Comparison of ENCODE assay signal across 13 cellular contexts in genomic region chr21:44086636-44087425, GRCh38. TPM values are rescaled to one million over a fixed set of nuclear protein-coding genes. Genes with fewer than 3 reads are reported as not detected.
DNase-seq lines count a peak whose midpoint lies in the region; ATAC-seq and TF ChIP-seq lines count a peak whose summit lies in the region.
"Had no signal": no experiment of that assay in that cellular context is flagged by ENCODE, and none has a peak within 500 bp of the region (broad histone marks: within the 10 kb centered on the region; RNA-seq: fewer than 3 reads in every experiment).

No MANE protein-coding gene starts in this region.

- no peak for TF ChIP-seq POLR2A in gastroesophageal sphincter (IDR thresholded peaks at IDR 0.05)

- H3K4me3 ChIP-seq in gastroesophageal sphincter: no peak overlapping the region
- H3K4me3 ChIP-seq: neural progenitor cell had no signal

- TF ChIP-seq CTCF in CD14-positive monocyte (IDR thresholded peaks at IDR 0.05) (no peak), gastroesophageal sphincter (IDR thresholded peaks at IDR 0.05) (no peak), osteocyte (IDR thresholded peaks at IDR 0.05) (no peak)

- intact Hi-C loops in CD14-positive monocyte (cut with micrococcal nuclease): no loop called here

- peaks cover 0 to 99% of the 10 kb centered on the region in 2 donors for H3K36me3 ChIP-seq in gastroesophageal sphincter
- H3K36me3 ChIP-seq: neural progenitor cell had no signal

- CTCF ChIA-PET in activated CD4-positive, alpha-beta memory T cell treated with anti-CD3 and anti-CD28 coated beads, Interleukin-2, amount 10 ng/mL, durations not matched to agents 7 days and 5 days (lab: Charles Lee): no interaction called here

- peak; percentile 34 for DNase-seq in CD14-positive monocyte (ENCODE audit: low spot score)
- no peak for DNase-seq in activated CD4-positive, alpha-beta memory T cell treated with anti-CD3 and anti-CD28 coated beads, Interleukin-2, amount 10 ng/mL, durations not matched to agents 7 days and 5 days
- DNase-seq in osteocyte (ENCODE audit: extremely low spot score, unreplicated experiment): peak; percentile 77
- DNase-seq in hypothalamus (lab: John Stamatoyannopoulos, UW): no peak
- DNase-seq in NCI-H2227 (lab: John Stamatoyannopoulos, UW; ENCODE audit: unreplicated experiment): no peak
- no peak for DNase-seq in NCI-H1105 treated with DMSO at 0.1 percent for 48 hours (lab: John Stamatoyannopoulos, UW)
- DNase-seq: WERI-Rb-1 had no signal

- H3K9me3 ChIP-seq in gastroesophageal sphincter: no peaks in the 10 kb centered on the region
- H3K9me3 ChIP-seq: adrenal gland had no signal

- peaks cover 0 to 16% (median 0%) of the 10 kb centered on the region in 3 donors for H3K4me1 ChIP-seq in gastroesophageal sphincter
- H3K4me1 ChIP-seq: neural progenitor cell had no signal

- H3K4me3 Mint-ChIP-seq in CD14-positive monocyte (peak overlapping the region in 1 of 2 donors; percentile 74), osteocyte (ENCODE audit: unreplicated experiment) (no peak overlapping the region)
- peak overlapping the region; percentile 1 for H3K4me3 Mint-ChIP-seq in activated CD4-positive, alpha-beta memory T cell treated with anti-CD3 and anti-CD28 coated beads, Interleukin-2, amount 10 ng/mL, durations not matched to agents 7 days and 5 days
- H3K4me3 Mint-ChIP-seq: neural progenitor cell had no signal

- WGBS in gastroesophageal sphincter (ENCODE audit: low coverage in 1 of 2), 2 donors: 74 to 85% methylated on average over 4 to 9 of the region's 21 CpGs

- H3K27ac Mint-ChIP-seq in CD14-positive monocyte (peak overlapping the region in 5 of 7 donors; percentile 54 to 90 (median 79)), osteocyte (ENCODE audit: unreplicated experiment) (no peak overlapping the region)
- peak overlapping the region; percentile 99 for H3K27ac Mint-ChIP-seq in activated CD4-positive, alpha-beta memory T cell treated with anti-CD3 and anti-CD28 coated beads, Interleukin-2, amount 10 ng/mL, durations not matched to agents 7 days and 5 days
- H3K27ac Mint-ChIP-seq: neural progenitor cell had no signal

- H3K27ac ChIP-seq in gastroesophageal sphincter: peak overlapping the region in 3 of 4 donors; percentile 32 to 63 (median 57)
- H3K27ac ChIP-seq: epithelial cell of prostate, neural progenitor cell, RWPE1, WERI-Rb-1 had no signal

- TF ChIP-seq EP300 in gastroesophageal sphincter (IDR thresholded peaks at IDR 0.05): no peak

- POLR2A ChIA-PET in activated CD4-positive, alpha-beta memory T cell treated with anti-CD3 and anti-CD28 coated beads, Interleukin-2, amount 10 ng/mL, durations not matched to agents 7 days and 5 days (lab: Charles Lee): interaction anchor here (5.0 kb wide), 1 partner anchor 21 kb away, joined by 53 read pairs; no protein-coding TSS in a partner anchor

- H3K9me3 Mint-ChIP-seq in CD14-positive monocyte (no peaks in the 10 kb centered on the region), osteocyte (ENCODE audit: unreplicated experiment) (no peaks in the 10 kb centered on the region)
- H3K9me3 Mint-ChIP-seq in activated CD4-positive, alpha-beta memory T cell treated with anti-CD3 and anti-CD28 coated beads, Interleukin-2, amount 10 ng/mL, durations not matched to agents 7 days and 5 days: no peaks in the 10 kb centered on the region
- H3K9me3 Mint-ChIP-seq: neural progenitor cell had no signal

- peaks cover 31% of the 10 kb centered on the region for H3K4me1 Mint-ChIP-seq in CD14-positive monocyte
- H3K4me1 Mint-ChIP-seq in activated CD4-positive, alpha-beta memory T cell treated with anti-CD3 and anti-CD28 coated beads, Interleukin-2, amount 10 ng/mL, durations not matched to agents 7 days and 5 days: peaks cover 88% of the 10 kb centered on the region
- no peaks in the 10 kb centered on the region for H3K4me1 Mint-ChIP-seq in osteocyte (ENCODE audit: unreplicated experiment)
- H3K4me1 Mint-ChIP-seq: neural progenitor cell had no signal

- H3K27me3 Mint-ChIP-seq in CD14-positive monocyte (ENCODE audit: low read depth in 3 of 3): peaks cover 0 to 2% (median 0%) of the 10 kb centered on the region in 3 donors
- no peaks in the 10 kb centered on the region for H3K27me3 Mint-ChIP-seq in activated CD4-positive, alpha-beta memory T cell treated with anti-CD3 and anti-CD28 coated beads, Interleukin-2, amount 10 ng/mL, durations not matched to agents 7 days and 5 days
- H3K27me3 Mint-ChIP-seq in osteocyte (ENCODE audit: unreplicated experiment): no peaks in the 10 kb centered on the region

- ATAC-seq in gastroesophageal sphincter: no peak
- ATAC-seq in HG03039 (IDR thresholded peaks at IDR 0.05; ENCODE audit: unreplicated experiment): no peak

- H3K36me3 Mint-ChIP-seq in CD14-positive monocyte (peaks cover 85 to 100% of the 10 kb centered on the region in 2 donors), osteocyte (ENCODE audit: unreplicated experiment) (peaks cover 64% of the 10 kb centered on the region)
- peaks cover 87% of the 10 kb centered on the region for H3K36me3 Mint-ChIP-seq in activated CD4-positive, alpha-beta memory T cell treated with anti-CD3 and anti-CD28 coated beads, Interleukin-2, amount 10 ng/mL, durations not matched to agents 7 days and 5 days (ENCODE audit: low read depth)

- H3K27me3 ChIP-seq in gastroesophageal sphincter: no peaks in the 10 kb centered on the region
- H3K27me3 ChIP-seq: adrenal gland, neural progenitor cell had no signal

RNA-seq across cellular contexts. Expression of gene PWP2, which starts 20.4 kb away (rescaled TPM):
- 1 to 10 TPM; 4.4 TPM for polyA plus RNA-seq in CD14-positive monocyte
- 10 to 100 TPM; 18.6 to 22.5 TPM for total RNA-seq in activated CD4-positive, alpha-beta memory T cell treated with anti-CD3 and anti-CD28 coated beads, Interleukin-2, amount 10 ng/mL, durations not matched to agents 7 days and 5 days
- total RNA-seq in gastroesophageal sphincter (1 to 10 TPM; 3.4 to 9.2 (median 6.1) TPM), osteocyte (0.75 and 2.2 TPM in 2 replicates)

RNA-seq across cellular contexts. Expression of gene GATD3, which starts 46.7 kb away (rescaled TPM):
- 10 to 100 TPM; 35.8 to 42.4 TPM for polyA plus RNA-seq in CD14-positive monocyte
- total RNA-seq in activated CD4-positive, alpha-beta memory T cell treated with anti-CD3 and anti-CD28 coated beads, Interleukin-2, amount 10 ng/mL, durations not matched to agents 7 days and 5 days: 10 to 100 TPM; 48.9 to 49.5 TPM
- total RNA-seq in gastroesophageal sphincter (10 to 100 TPM in 2 of 4 donors, 1 to 10 TPM in 2; 6.1 to 35.6 (median 9.5) TPM), osteocyte (8.2 and 9.4 TPM in 2 replicates)

Comparison
In these comparisons a context has a peak if more than half of its experiments do, and no peak if none do; other contexts are left out.
1. DNase-seq: peak in CD14-positive monocyte (single experiment) and osteocyte (single experiment); none in activated CD4-positive, alpha-beta memory T cell treated with anti-CD3 and anti-CD28 coated beads, Interleukin-2, amount 10 ng/mL, durations not matched to agents 7 days and 5 days (single experiment), hypothalamus (0 of 51), NCI-H2227 (single experiment) and NCI-H1105 treated with DMSO at 0.1 percent for 48 hours (single experiment).